Comparison of ENCODE assay signal across 8 cellular contexts in genomic region chr21:32611471-32611997, GRCh38. TPM values are rescaled to one million over a fixed set of nuclear protein-coding genes. Genes with fewer than 3 reads are reported as not detected.
DNase-seq lines count a peak whose midpoint lies in the region; ATAC-seq, FAIRE-seq and TF ChIP-seq lines count a peak whose summit lies in the region.

No MANE protein-coding gene starts in this region.

- H3K36me3 Mint-ChIP-seq in brain, result peaks cover 17% of the 10 kb centered on the region

- ATAC-seq in HG03342 (IDR thresholded peaks at IDR 0.05; ENCODE audit: unreplicated experiment) (peak; percentile 3), HG03521 (IDR thresholded peaks at IDR 0.05; ENCODE audit: unreplicated experiment) (no peak)

- H3K79me2 ChIP-seq in keratinocyte (ENCODE audit: control insufficient read depth, insufficient read depth, low read length), result peaks cover 31% of the 10 kb centered on the region

- peaks cover 15% of the 10 kb centered on the region for H3K27me3 Mint-ChIP-seq in brain

- no peaks in the 10 kb centered on the region for H3K9me1 ChIP-seq in keratinocyte (ENCODE audit: control insufficient read depth, extremely low read depth, insufficient read depth, low read length)

- peak overlapping the region; percentile 75 for H3K4me2 ChIP-seq in keratinocyte (ENCODE audit: control insufficient read depth, extremely low read depth, insufficient read depth, low read depth, low read length)

- peak overlapping the region; percentile 89 for H3K9ac ChIP-seq in keratinocyte (ENCODE audit: control insufficient read depth, extremely low read depth, insufficient read depth, low read length)

- peaks cover 29% of the 10 kb centered on the region for H3K4me1 Mint-ChIP-seq in brain

- peak overlapping the region; percentile 97 for H2AFZ ChIP-seq in keratinocyte (ENCODE audit: control insufficient read depth, low read length)

- dilution Hi-C loops in keratinocyte (cut with MboI; ENCODE audit: extremely low pct_ligation_motif_present, low sequenced_read_pairs), result no loop called here

- peak overlapping the region; percentile 94 to 98 (median 97) for H3K4me3 Mint-ChIP-seq in brain

- H3K27me3 ChIP-seq in keratinocyte (ENCODE audit: control insufficient read depth, extremely low read depth, insufficient read depth, low read length), result no peaks in the 10 kb centered on the region

- no peaks in the 10 kb centered on the region for H4K20me1 ChIP-seq in keratinocyte (ENCODE audit: control insufficient read depth, extremely low read depth, insufficient read depth, low read length)

- H3K9me3 ChIP-seq in keratinocyte (ENCODE audit: control insufficient read depth, low read depth, low read length), result no peaks in the 10 kb centered on the region

- H3K4me1 ChIP-seq in keratinocyte (ENCODE audit: control insufficient read depth, extremely low read depth, insufficient read depth, low read length), result no peaks in the 10 kb centered on the region

- peaks cover 6 to 7% of the 10 kb centered on the region in 2 experiments for H3K36me3 ChIP-seq in keratinocyte (ENCODE audit: control insufficient read depth in 2 of 2, extremely low read depth in 1 of 2, insufficient read depth in 2 of 2, low read length in 2 of 2)

- H3K4me3 ChIP-seq in GM12865 (ENCODE audit: low read depth, low read length) (peak overlapping the region; percentile 83), keratinocyte (ENCODE audit: control insufficient read depth in 2 of 3, extremely low read depth in 1 of 3, insufficient read depth in 2 of 3, low read depth in 1 of 3, low read length in 3 of 3) (peak overlapping the region; percentile 72 to 100 (median 96))

- H3K9me3 Mint-ChIP-seq in brain, result no peaks in the 10 kb centered on the region

- FAIRE-seq in keratinocyte (lab: Jason Lieb, UNC), result no peak

- peak overlapping the region; percentile 97 to 100 (median 99) for H3K27ac Mint-ChIP-seq in brain

- peak overlapping the region; percentile 94 for H3K27ac ChIP-seq in keratinocyte (ENCODE audit: control insufficient read depth, insufficient read depth, low read length)

- peak; percentile 48 for DNase-seq in GM12865 (ENCODE audit: low read depth)
- peak; percentile 41 for DNase-seq in SW480 (ENCODE audit: low spot score)
- no peak for DNase-seq in keratinocyte (ENCODE audit: low read depth, low spot score)
- peak; percentile 38 for DNase-seq in stimulated activated CD4-positive, alpha-beta T cell treated with anti-CD3 and anti-CD28 coated beads, Interleukin-4, amount 100 ng/mL, for 24 hours
- no peak for DNase-seq in NCI-H2227 (lab: John Stamatoyannopoulos, UW; ENCODE audit: unreplicated experiment)

- TF ChIP-seq CTCF in GM12865 (IDR thresholded peaks at IDR 0.05; ENCODE audit: insufficient read depth, low read depth, low read length, missing control alignments) (no peak), brain (conservative IDR thresholded peaks at IDR 0.05) (no peak), keratinocyte (optimal IDR thresholded peaks at IDR 0.05 in 1 of 3, IDR thresholded peaks at IDR 0.05 in 1 of 3, conservative IDR thresholded peaks at IDR 0.05 in 1 of 3; ENCODE audit: extremely low read depth in 1 of 3, insufficient read depth in 2 of 3, low read length in 3 of 3) (no peak)

RNA-seq across cellular contexts. Expression of gene CFAP298, which starts 0.6 kb away (rescaled TPM):
- polyA plus RNA-seq in brain (ENCODE audit: insufficient read depth, low read depth, low replicate concordance) (94.2 TPM), keratinocyte (19.2 to 47.2 TPM (median 37.0 TPM) in 3 replicates)
- 32.1 TPM for polyA plus RNA-seq in keratinocyte (2011; ENCODE audit: low read depth)
- polyA plus RNA-seq in keratinocyte (2011; cell fraction: cytosol; rRNA removed), result 30.2 and 31.4 TPM in 2 replicates
- polyA plus RNA-seq in keratinocyte (2011; cell fraction: nucleus; rRNA removed), result 32.8 and 42.4 TPM in 2 replicates
- polyA plus RNA-seq in keratinocyte (2012; ENCODE audit: low replicate concordance), result 34.6 and 42.1 TPM in 2 replicates
- 2.8 to 6.3 TPM (median 2.9 TPM) in 3 replicates for polyA minus RNA-seq in keratinocyte
- polyA minus RNA-seq in keratinocyte (2011; cell fraction: cytosol; rRNA and poly(A)+ RNA removed), result 15.0 TPM
- 8.2 and 8.8 TPM in 2 replicates for polyA minus RNA-seq in keratinocyte (2011; cell fraction: nucleus; rRNA and poly(A)+ RNA removed)

RNA-seq across cellular contexts. Expression of gene TCP10L, which starts 26.2 kb away (rescaled TPM):
- polyA plus RNA-seq in brain (ENCODE audit: insufficient read depth, low read depth, low replicate concordance), result 6.8 TPM
- 0.11 to 0.27 TPM (median 0.25 TPM) in 3 replicates for polyA plus RNA-seq in keratinocyte
- 1.3 TPM for polyA plus RNA-seq in keratinocyte (2011; ENCODE audit: low read depth)
- 0.23 and 0.24 TPM in 2 replicates for polyA plus RNA-seq in keratinocyte (2011; cell fraction: cytosol; rRNA removed)
- polyA plus RNA-seq in keratinocyte (2011; cell fraction: nucleus; rRNA removed), result 0.41 and 0.50 TPM in 2 replicates
- polyA plus RNA-seq in keratinocyte (2012; ENCODE audit: low replicate concordance), result 2.7 TPM in 1 of 2 replicates, not detected in the other
- 0.36 TPM in 1 of 3 replicates, not detected in the others for polyA minus RNA-seq in keratinocyte
- not detected for polyA minus RNA-seq in keratinocyte (2011; cell fraction: cytosol; rRNA and poly(A)+ RNA removed)
- not detected in 2 replicates for polyA minus RNA-seq in keratinocyte (2011; cell fraction: nucleus; rRNA and poly(A)+ RNA removed)

Comparison
In these comparisons a context has a peak if more than half of its experiments do, and no peak if none do; other contexts are left out.
1. DNase-seq: peak in GM12865 (single experiment), SW480 (single experiment) and stimulated activated CD4-positive, alpha-beta T cell treated with anti-CD3 and anti-CD28 coated beads, Interleukin-4, amount 100 ng/mL, for 24 hours (single experiment); none in keratinocyte (single experiment) and NCI-H2227 (single experiment).